ENCODE assay signal across 5 cellular contexts in the genomic region with DNA sequence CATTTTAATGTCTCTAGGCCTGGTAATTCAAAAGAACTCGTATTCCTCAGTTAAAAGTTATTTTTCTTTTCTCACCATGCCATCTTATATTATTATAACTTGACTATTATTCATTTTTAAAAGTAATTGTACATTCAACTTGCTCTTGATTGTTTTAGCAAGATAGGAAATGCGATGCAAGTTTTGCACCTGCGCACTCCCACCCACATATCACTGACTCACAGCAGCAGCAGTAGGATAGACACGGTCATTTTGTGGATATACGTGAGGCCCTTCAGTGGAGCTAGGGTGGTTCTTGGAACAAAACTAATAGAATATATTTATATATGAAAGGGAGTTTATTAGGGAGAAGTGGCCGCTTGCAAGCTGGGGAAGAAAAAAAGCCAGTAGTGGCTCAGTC.
"Had no signal": no experiment of that assay in that cellular context is flagged by ENCODE, and none has a peak within 500 bp of the region (broad histone marks: within the 10 kb centered on the region; RNA-seq: fewer than 3 reads in every experiment).

No MANE protein-coding gene starts in this region.

- H3K36me3 Mint-ChIP-seq: IgD-negative memory B cell had no signal

- H3K4me3 ChIP-seq: K562 had no signal

- ATAC-seq: HepG2, K562 had no signal

- DNase-seq: IMR-90 had no signal

- H3K27me3 Mint-ChIP-seq: IgD-negative memory B cell had no signal

- H3K4me1 Mint-ChIP-seq: IgD-negative memory B cell had no signal

- H3K4me3 Mint-ChIP-seq: IgD-negative memory B cell had no signal

- H3K27ac ChIP-seq: HL-60 had no signal

- H3K27ac Mint-ChIP-seq: IgD-negative memory B cell had no signal
